1 cellular context compared by ENCODE assay signal in the genomic region with DNA sequence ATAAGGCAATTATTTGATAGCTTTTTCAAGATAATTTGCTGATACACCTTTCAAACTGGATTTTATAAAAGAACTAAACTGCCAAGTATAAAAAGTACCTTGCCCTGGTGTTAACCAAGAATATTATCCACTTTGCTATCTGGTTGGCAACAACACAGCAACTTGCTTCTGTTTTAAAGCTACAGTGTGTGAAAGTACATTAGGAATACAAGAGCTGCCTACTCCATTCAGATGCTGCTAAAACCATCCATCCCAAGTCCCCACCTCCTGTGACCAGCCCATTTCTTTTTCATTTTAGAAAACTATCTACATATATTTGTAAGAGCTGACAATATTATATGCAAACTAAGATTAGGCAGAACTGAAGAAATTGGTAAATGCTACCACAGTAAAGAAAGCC.
TF ChIP-seq lines count a peak whose summit lies in the region.

No MANE protein-coding gene starts in this region.

TF ChIP-seq in IMR-90, 13 proteins besides CTCF, POLR2A, EP300 and RAD21 (continued from another document):
- no peak for TF ChIP-seq ELK1 (IDR thresholded peaks at IDR 0.05; ENCODE audit: borderline replicate concordance, low read depth, low read length)
- no peak for TF ChIP-seq MXI1 (IDR thresholded peaks at IDR 0.05; ENCODE audit: borderline replicate concordance, low read depth, low read length)
